ENCODE assay signal across 1 cellular context in the genomic region with DNA sequence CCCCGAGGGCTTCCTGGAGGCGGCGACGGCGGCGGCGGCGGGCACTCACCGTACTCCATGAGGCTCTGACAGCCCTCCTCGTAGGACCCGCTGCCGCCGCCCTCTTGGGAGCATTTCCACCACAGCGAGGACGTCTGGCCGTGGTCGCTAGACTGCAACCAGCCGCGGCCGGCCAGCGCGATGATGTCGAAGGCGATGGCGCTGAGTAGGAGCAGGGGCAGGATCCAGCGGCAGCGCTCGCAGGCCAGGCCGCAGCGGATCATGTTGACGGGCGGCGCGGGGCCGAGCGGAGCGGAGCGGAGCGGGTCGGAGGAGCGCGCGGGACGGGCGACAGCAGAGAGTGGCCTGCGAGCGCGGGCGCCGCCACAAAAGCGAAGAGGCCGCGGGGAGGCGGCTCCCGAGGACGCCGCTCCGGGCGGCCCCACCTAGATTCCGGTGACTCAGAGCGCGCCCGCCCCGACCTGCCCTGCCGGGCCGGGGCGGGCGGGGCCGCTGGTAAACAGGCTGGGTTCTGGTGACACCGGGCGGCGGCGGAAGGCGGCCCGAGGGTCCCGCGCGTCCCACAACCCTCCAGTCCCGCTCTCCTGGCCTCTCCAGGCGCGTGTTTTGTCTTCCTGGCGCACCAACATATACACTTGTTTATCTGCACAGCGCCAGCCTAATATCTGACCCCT.
A peak's percentile ranks its signal among the peaks of the same experiment; 100 is the strongest.
TF ChIP-seq lines count a peak whose summit lies in the region.

A gene (minus strand): TSS at position 342 of the 674 bp plus-strand sequence. CDS start 79 bp downstream, at position 263.

TF ChIP-seq in HepG2, 621 proteins besides CTCF, POLR2A, EP300 and RAD21 (continues in another document):
- TF ChIP-seq, protein P1, sequence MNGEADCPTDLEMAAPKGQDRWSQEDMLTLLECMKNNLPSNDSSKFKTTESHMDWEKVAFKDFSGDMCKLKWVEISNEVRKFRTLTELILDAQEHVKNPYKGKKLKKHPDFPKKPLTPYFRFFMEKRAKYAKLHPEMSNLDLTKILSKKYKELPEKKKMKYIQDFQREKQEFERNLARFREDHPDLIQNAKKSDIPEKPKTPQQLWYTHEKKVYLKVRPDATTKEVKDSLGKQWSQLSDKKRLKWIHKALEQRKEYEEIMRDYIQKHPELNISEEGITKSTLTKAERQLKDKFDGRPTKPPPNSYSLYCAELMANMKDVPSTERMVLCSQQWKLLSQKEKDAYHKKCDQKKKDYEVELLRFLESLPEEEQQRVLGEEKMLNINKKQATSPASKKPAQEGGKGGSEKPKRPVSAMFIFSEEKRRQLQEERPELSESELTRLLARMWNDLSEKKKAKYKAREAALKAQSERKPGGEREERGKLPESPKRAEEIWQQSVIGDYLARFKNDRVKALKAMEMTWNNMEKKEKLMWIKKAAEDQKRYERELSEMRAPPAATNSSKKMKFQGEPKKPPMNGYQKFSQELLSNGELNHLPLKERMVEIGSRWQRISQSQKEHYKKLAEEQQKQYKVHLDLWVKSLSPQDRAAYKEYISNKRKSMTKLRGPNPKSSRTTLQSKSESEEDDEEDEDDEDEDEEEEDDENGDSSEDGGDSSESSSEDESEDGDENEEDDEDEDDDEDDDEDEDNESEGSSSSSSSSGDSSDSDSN (CRISPR knock-in tag; IDR thresholded peaks at IDR 0.05) = peak; percentile 99
- TF ChIP-seq ZC3H13 (CRISPR knock-in tag; IDR thresholded peaks at IDR 0.05) (peak; percentile 65; the same call in 1 of the 2 replicates), SRSF1 (optimal IDR thresholded peaks at IDR 0.05; ENCODE audit: low read depth, low read length) (peak; percentile 43), MAZ (IDR thresholded peaks at IDR 0.05; ENCODE audit: borderline replicate concordance, low read depth, low read length) (peak; percentile 74; the same call in 1 of the 2 replicates), MAZ (CRISPR knock-in tag; IDR thresholded peaks at IDR 0.05; ENCODE audit: low read depth) (no peak; the same call in 1 of the 2 replicates), SP5 (CRISPR knock-in tag; IDR thresholded peaks at IDR 0.05; ENCODE audit: borderline replicate concordance, low read depth) (0 out of 2 replicates have a peak, but pooled peaks have one; percentile 9), JARID2 (CRISPR knock-in tag; IDR thresholded peaks at IDR 0.05; ENCODE audit: insufficient replicate concordance) (peak; percentile 12), POGZ (CRISPR knock-in tag; IDR thresholded peaks at IDR 0.05) (peak; percentile 75), ZEB1 (IDR thresholded peaks at IDR 0.05; ENCODE audit: insufficient replicate concordance, low read depth) (no peak), REPIN1 (CRISPR knock-in tag; IDR thresholded peaks at IDR 0.05; ENCODE audit: borderline replicate concordance, low read depth) (peak; percentile 51; the same call in 1 of the 2 replicates), ARNT2 (CRISPR knock-in tag; IDR thresholded peaks at IDR 0.05; ENCODE audit: low read depth) (peak; percentile 84), ZBTB42 (CRISPR knock-in tag; IDR thresholded peaks at IDR 0.05) (peak; percentile 89), MEIS2 (CRISPR knock-in tag; IDR thresholded peaks at IDR 0.05) (peak; percentile 27; the same call in 1 of the 2 replicates), CC2D1A (CRISPR knock-in tag; IDR thresholded peaks at IDR 0.05) (0 out of 2 replicates have a peak, but pooled peaks have one; percentile 71), NFIC (IDR thresholded peaks at IDR 0.05; ENCODE audit: low read length) (no peak), NBN (conservative IDR thresholded peaks at IDR 0.05) (no peak), ZNF326 (CRISPR knock-in tag; IDR thresholded peaks at IDR 0.05; ENCODE audit: borderline replicate concordance) (no peak), KAT8 (CRISPR knock-in tag; IDR thresholded peaks at IDR 0.05) (peak; percentile 24; the same call in 1 of the 2 replicates), FOXK1 (CRISPR knock-in tag; IDR thresholded peaks at IDR 0.05; ENCODE audit: borderline replicate concordance, low read depth) (no peak; the same call in 1 of the 2 replicates), ZNF615 (CRISPR knock-in tag; IDR thresholded peaks at IDR 0.05; ENCODE audit: borderline replicate concordance) (0 out of 2 replicates have a peak, but pooled peaks have one; percentile 56), ZNF296 (CRISPR knock-in tag; conservative IDR thresholded peaks at IDR 0.05) (no peak; the same call in 1 of the 2 replicates), KDM4B (CRISPR knock-in tag; IDR thresholded peaks at IDR 0.05) (peak; percentile 53; the same call in 1 of the 2 replicates), HDAC2 (CRISPR knock-in tag; IDR thresholded peaks at IDR 0.05) (peak; percentile 61), MIER3 (CRISPR knock-in tag; IDR thresholded peaks at IDR 0.05; ENCODE audit: borderline replicate concordance) (peak; percentile 52; the same call in 1 of the 2 replicates), JUNB (CRISPR knock-in tag; IDR thresholded peaks at IDR 0.05; ENCODE audit: borderline replicate concordance) (0 out of 2 replicates have a peak, but pooled peaks have one; percentile 43), HNRNPH1 (optimal IDR thresholded peaks at IDR 0.05; ENCODE audit: low read depth, low read length) (no peak), ZNF570 (CRISPR knock-in tag; IDR thresholded peaks at IDR 0.05; ENCODE audit: borderline replicate concordance) (peak; percentile 70; the same call in 1 of the 2 replicates), ZNF883 (CRISPR knock-in tag; IDR thresholded peaks at IDR 0.05; ENCODE audit: not compliant biosample characterization) (peak; percentile 88), ZNF773 (CRISPR knock-in tag; IDR thresholded peaks at IDR 0.05; ENCODE audit: borderline replicate concordance) (peak; percentile 69; the same call in 1 of the 2 replicates), SPEN (CRISPR knock-in tag; IDR thresholded peaks at IDR 0.05; ENCODE audit: low read depth) (no peak; the same call in 1 of the 2 replicates)
- TF ChIP-seq, protein P2, sequence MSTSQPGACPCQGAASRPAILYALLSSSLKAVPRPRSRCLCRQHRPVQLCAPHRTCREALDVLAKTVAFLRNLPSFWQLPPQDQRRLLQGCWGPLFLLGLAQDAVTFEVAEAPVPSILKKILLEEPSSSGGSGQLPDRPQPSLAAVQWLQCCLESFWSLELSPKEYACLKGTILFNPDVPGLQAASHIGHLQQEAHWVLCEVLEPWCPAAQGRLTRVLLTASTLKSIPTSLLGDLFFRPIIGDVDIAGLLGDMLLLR (CRISPR knock-in tag; IDR thresholded peaks at IDR 0.05) = peak; percentile 92
- TF ChIP-seq, protein P3, sequence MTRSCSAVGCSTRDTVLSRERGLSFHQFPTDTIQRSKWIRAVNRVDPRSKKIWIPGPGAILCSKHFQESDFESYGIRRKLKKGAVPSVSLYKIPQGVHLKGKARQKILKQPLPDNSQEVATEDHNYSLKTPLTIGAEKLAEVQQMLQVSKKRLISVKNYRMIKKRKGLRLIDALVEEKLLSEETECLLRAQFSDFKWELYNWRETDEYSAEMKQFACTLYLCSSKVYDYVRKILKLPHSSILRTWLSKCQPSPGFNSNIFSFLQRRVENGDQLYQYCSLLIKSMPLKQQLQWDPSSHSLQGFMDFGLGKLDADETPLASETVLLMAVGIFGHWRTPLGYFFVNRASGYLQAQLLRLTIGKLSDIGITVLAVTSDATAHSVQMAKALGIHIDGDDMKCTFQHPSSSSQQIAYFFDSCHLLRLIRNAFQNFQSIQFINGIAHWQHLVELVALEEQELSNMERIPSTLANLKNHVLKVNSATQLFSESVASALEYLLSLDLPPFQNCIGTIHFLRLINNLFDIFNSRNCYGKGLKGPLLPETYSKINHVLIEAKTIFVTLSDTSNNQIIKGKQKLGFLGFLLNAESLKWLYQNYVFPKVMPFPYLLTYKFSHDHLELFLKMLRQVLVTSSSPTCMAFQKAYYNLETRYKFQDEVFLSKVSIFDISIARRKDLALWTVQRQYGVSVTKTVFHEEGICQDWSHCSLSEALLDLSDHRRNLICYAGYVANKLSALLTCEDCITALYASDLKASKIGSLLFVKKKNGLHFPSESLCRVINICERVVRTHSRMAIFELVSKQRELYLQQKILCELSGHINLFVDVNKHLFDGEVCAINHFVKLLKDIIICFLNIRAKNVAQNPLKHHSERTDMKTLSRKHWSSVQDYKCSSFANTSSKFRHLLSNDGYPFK (CRISPR knock-in tag; IDR thresholded peaks at IDR 0.05; ENCODE audit: borderline replicate concordance) = no peak
- TF ChIP-seq, protein P4, sequence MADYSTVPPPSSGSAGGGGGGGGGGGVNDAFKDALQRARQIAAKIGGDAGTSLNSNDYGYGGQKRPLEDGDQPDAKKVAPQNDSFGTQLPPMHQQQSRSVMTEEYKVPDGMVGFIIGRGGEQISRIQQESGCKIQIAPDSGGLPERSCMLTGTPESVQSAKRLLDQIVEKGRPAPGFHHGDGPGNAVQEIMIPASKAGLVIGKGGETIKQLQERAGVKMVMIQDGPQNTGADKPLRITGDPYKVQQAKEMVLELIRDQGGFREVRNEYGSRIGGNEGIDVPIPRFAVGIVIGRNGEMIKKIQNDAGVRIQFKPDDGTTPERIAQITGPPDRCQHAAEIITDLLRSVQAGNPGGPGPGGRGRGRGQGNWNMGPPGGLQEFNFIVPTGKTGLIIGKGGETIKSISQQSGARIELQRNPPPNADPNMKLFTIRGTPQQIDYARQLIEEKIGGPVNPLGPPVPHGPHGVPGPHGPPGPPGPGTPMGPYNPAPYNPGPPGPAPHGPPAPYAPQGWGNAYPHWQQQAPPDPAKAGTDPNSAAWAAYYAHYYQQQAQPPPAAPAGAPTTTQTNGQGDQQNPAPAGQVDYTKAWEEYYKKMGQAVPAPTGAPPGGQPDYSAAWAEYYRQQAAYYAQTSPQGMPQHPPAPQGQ (CRISPR knock-in tag; IDR thresholded peaks at IDR 0.05; ENCODE audit: borderline replicate concordance) = no peak
- TF ChIP-seq, protein P5, sequence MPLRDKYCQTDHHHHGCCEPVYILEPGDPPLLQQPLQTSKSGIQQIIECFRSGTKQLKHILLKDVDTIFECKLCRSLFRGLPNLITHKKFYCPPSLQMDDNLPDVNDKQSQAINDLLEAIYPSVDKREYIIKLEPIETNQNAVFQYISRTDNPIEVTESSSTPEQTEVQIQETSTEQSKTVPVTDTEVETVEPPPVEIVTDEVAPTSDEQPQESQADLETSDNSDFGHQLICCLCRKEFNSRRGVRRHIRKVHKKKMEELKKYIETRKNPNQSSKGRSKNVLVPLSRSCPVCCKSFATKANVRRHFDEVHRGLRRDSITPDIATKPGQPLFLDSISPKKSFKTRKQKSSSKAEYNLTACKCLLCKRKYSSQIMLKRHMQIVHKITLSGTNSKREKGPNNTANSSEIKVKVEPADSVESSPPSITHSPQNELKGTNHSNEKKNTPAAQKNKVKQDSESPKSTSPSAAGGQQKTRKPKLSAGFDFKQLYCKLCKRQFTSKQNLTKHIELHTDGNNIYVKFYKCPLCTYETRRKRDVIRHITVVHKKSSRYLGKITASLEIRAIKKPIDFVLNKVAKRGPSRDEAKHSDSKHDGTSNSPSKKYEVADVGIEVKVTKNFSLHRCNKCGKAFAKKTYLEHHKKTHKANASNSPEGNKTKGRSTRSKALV (CRISPR knock-in tag; IDR thresholded peaks at IDR 0.05) = no peak
- TF ChIP-seq, protein P6, sequence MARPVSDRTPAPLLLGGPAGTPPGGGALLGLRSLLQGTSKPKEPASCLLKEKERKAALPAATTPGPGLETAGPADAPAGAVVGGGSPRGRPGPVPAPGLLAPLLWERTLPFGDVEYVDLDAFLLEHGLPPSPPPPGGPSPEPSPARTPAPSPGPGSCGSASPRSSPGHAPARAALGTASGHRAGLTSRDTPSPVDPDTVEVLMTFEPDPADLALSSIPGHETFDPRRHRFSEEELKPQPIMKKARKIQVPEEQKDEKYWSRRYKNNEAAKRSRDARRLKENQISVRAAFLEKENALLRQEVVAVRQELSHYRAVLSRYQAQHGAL (CRISPR knock-in tag; IDR thresholded peaks at IDR 0.05; ENCODE audit: not compliant biosample characterization) = no peak
- TF ChIP-seq, protein P7, sequence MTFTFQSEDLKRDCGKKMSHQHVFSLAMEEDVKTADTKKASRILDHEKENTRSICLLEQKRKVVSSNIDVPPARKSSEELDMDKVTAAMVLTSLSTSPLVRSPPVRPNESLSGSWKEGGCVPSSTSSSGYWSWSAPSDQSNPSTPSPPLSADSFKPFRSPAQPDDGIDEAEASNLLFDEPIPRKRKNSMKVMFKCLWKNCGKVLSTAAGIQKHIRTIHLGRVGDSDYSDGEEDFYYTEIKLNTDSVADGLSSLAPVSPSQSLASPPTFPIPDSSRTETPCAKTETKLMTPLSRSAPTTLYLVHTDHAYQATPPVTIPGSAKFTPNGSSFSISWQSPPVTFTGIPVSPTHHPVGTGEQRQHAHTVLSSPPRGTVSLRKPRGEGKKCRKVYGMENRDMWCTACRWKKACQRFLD (CRISPR knock-in tag; IDR thresholded peaks at IDR 0.05; ENCODE audit: borderline replicate concordance) = peak; percentile 29; the same call in 1 of the 2 replicates
- TF ChIP-seq, protein P8, sequence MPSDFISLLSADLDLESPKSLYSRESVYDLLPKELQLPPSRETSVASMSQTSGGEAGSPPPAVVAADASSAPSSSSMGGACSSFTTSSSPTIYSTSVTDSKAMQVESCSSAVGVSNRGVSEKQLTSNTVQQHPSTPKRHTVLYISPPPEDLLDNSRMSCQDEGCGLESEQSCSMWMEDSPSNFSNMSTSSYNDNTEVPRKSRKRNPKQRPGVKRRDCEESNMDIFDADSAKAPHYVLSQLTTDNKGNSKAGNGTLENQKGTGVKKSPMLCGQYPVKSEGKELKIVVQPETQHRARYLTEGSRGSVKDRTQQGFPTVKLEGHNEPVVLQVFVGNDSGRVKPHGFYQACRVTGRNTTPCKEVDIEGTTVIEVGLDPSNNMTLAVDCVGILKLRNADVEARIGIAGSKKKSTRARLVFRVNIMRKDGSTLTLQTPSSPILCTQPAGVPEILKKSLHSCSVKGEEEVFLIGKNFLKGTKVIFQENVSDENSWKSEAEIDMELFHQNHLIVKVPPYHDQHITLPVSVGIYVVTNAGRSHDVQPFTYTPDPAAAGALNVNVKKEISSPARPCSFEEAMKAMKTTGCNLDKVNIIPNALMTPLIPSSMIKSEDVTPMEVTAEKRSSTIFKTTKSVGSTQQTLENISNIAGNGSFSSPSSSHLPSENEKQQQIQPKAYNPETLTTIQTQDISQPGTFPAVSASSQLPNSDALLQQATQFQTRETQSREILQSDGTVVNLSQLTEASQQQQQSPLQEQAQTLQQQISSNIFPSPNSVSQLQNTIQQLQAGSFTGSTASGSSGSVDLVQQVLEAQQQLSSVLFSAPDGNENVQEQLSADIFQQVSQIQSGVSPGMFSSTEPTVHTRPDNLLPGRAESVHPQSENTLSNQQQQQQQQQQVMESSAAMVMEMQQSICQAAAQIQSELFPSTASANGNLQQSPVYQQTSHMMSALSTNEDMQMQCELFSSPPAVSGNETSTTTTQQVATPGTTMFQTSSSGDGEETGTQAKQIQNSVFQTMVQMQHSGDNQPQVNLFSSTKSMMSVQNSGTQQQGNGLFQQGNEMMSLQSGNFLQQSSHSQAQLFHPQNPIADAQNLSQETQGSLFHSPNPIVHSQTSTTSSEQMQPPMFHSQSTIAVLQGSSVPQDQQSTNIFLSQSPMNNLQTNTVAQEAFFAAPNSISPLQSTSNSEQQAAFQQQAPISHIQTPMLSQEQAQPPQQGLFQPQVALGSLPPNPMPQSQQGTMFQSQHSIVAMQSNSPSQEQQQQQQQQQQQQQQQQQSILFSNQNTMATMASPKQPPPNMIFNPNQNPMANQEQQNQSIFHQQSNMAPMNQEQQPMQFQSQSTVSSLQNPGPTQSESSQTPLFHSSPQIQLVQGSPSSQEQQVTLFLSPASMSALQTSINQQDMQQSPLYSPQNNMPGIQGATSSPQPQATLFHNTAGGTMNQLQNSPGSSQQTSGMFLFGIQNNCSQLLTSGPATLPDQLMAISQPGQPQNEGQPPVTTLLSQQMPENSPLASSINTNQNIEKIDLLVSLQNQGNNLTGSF (CRISPR knock-in tag; IDR thresholded peaks at IDR 0.05) = no peak; the same call in none of the 2 replicates
